Comparison of ENCODE assay signal across 1 cellular context in the genomic region with DNA sequence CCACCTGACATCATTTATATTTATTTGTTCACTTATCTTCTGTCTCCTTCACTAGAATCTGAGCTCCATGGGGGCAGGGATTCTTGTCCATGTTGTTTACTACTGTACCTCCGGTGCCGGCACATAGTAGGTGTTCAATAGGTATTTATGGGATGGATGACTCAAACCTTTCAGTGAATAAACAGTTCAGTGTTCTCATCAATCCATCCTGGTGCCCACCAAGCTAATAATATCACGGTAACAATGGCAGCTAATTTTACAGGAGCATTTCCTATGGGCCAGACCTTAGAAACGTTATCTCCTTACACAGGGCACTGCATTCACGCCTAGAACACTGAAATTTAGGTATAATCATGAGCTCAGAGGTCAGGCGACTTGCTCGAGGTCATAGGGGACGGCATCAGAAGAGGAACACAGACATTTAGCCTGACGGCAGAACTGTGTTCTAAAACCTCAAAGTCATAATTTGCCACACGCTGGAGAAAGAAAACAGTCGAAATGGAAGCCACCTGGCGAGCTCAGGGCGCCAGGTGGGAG.
TF ChIP-seq lines count a peak whose summit lies in the region.

No MANE protein-coding gene starts in this region.

TF ChIP-seq in HepG2, 621 proteins besides CTCF, POLR2A, EP300 and RAD21:
- TF ChIP-seq HNF4A (CRISPR knock-in tag; IDR thresholded peaks at IDR 0.05) (no peak), KAT7 (CRISPR knock-in tag; IDR thresholded peaks at IDR 0.05; ENCODE audit: borderline replicate concordance) (no peak), ZNF788 (CRISPR knock-in tag; IDR thresholded peaks at IDR 0.05; ENCODE audit: borderline replicate concordance) (no peak), ZBTB42 (CRISPR knock-in tag; IDR thresholded peaks at IDR 0.05) (no peak)
- TF ChIP-seq, protein P1, sequence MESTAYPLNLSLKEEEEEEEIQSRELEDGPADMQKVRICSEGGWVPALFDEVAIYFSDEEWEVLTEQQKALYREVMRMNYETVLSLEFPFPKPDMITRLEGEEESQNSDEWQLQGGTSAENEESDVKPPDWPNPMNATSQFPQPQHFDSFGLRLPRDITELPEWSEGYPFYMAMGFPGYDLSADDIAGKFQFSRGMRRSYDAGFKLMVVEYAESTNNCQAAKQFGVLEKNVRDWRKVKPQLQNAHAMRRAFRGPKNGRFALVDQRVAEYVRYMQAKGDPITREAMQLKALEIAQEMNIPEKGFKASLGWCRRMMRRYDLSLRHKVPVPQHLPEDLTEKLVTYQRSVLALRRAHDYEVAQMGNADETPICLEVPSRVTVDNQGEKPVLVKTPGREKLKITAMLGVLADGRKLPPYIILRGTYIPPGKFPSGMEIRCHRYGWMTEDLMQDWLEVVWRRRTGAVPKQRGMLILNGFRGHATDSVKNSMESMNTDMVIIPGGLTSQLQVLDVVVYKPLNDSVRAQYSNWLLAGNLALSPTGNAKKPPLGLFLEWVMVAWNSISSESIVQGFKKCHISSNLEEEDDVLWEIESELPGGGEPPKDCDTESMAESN (CRISPR knock-in tag; conservative IDR thresholded peaks at IDR 0.05): 0 out of 2 replicates have a peak, but pooled peaks have one; percentile 14
